24 cellular contexts compared by ENCODE assay signal in genomic region chr9:98977246-98977681, GRCh38. TPM values are rescaled to one million over a fixed set of nuclear protein-coding genes. Genes with fewer than 3 reads are reported as not detected.
DNase-seq lines count a peak whose midpoint lies in the region; FAIRE-seq and TF ChIP-seq lines count a peak whose summit lies in the region.
"Had no signal": no experiment of that assay in that cellular context is flagged by ENCODE, and none has a peak within 500 bp of the region (broad histone marks: within the 10 kb centered on the region; RNA-seq: fewer than 3 reads in every experiment).

No MANE protein-coding gene starts in this region.

- no peak overlapping the region for H3K56ac ChIP-seq in H1 (replicated peaks; ENCODE audit: insufficient read length, low read depth, low read length)

- H3K27ac ChIP-seq in H1 (ENCODE audit: low read depth, low read length): no peak overlapping the region
- H3K27ac ChIP-seq in left ventricle myocardium inferior (replicated peaks): peak overlapping the region; percentile 86
- H3K27ac ChIP-seq in sigmoid colon: peak overlapping the region in 3 of 4 donors; percentile 80 to 91 (median 80)
- H3K27ac ChIP-seq in substantia nigra (ENCODE audit: low read depth, low read length, poor library complexity, severe bottlenecking): no peak overlapping the region
- H3K27ac ChIP-seq: lower lobe of right lung, right lobe of liver had no signal

- no peak overlapping the region for H4K5ac ChIP-seq in H1 (ENCODE audit: insufficient read length, low read depth, low read length)

- H2BK120ac ChIP-seq in H1 (replicated peaks; ENCODE audit: low read depth, low read length): no peak overlapping the region

- POLR2A ChIA-PET in H1 (lab: Charles Lee; ENCODE audit: partially characterized antibody): no interaction called here

- no peak for TF ChIP-seq RAD21 in H1 (IDR thresholded peaks at IDR 0.05 in 1 of 2, conservative IDR thresholded peaks at IDR 0.05 in 1 of 2; ENCODE audit: low read depth in 2 of 2, low read length in 2 of 2)

- no peak overlapping the region for H2BK5ac ChIP-seq in H1 (ENCODE audit: low read depth, low read length)

- TF ChIP-seq POLR2A in H1 (IDR thresholded peaks at IDR 0.05; ENCODE audit: control extremely low read depth in 1 of 2, low read depth in 2 of 2, low read length in 2 of 2) (no peak), sigmoid colon (IDR thresholded peaks at IDR 0.05) (no peak)

- 0 out of 2 replicates have a peak overlapping the region, but pooled peaks have one; percentile 55 for H2BK20ac ChIP-seq in H1 (ENCODE audit: low read length)

- CTCF ChIA-PET in H1 (lab: Charles Lee; ENCODE audit: partially characterized antibody): interaction anchor here (0.9 to 4.3 kb wide), 9 partner anchors 11 to 186 kb away, joined by 3 to 27 read pairs (median 4); no protein-coding TSS in a partner anchor

- FAIRE-seq in H1 (lab: Jason Lieb, UNC): no peak
- FAIRE-seq: GM12878, keratinocyte had no signal

- no peak overlapping the region for H3K4me2 ChIP-seq in H1 (ENCODE audit: insufficient read depth in 1 of 2, low read depth in 2 of 2, low read length in 2 of 2)

- H3K36me3 ChIP-seq in H1 (ENCODE audit: control insufficient read depth in 2 of 4, insufficient read depth in 4 of 4, low read length in 3 of 4) (no peaks in the 10 kb centered on the region), left ventricle myocardium inferior (no peaks in the 10 kb centered on the region), sigmoid colon (no peaks in the 10 kb centered on the region)
- H3K36me3 ChIP-seq: lower lobe of right lung, right lobe of liver had no signal

- H2BK15ac ChIP-seq in H1 (ENCODE audit: low read length): peak overlapping the region; percentile 76; the same call in 1 of the 2 replicates

- H3K79me2 ChIP-seq in H1 (ENCODE audit: control insufficient read depth in 1 of 2, insufficient read depth in 2 of 2, low read length in 2 of 2): no peaks in the 10 kb centered on the region
- H3K79me2 ChIP-seq: parathyroid adenoma had no signal

- H3K4ac ChIP-seq in H1 (replicated peaks; ENCODE audit: insufficient read length, low read depth, low read length): no peak overlapping the region

- H3K4me3 ChIP-seq in H1 (ENCODE audit: extremely low read depth in 1 of 4, insufficient read depth in 2 of 4, low read depth in 3 of 4, low read length in 4 of 4) (no peak overlapping the region), left ventricle myocardium inferior (no peak overlapping the region), sigmoid colon (no peak overlapping the region)
- H3K4me3 ChIP-seq: GM12878, lower lobe of right lung, right lobe of liver had no signal

- no peaks in the 10 kb centered on the region for H3K79me1 ChIP-seq in H1 (ENCODE audit: low read depth, low read length)

- DNase-seq in H1 (ENCODE audit: low read depth in 1 of 2, low spot score in 2 of 2): no peak
- DNase-seq in left ventricle myocardium inferior: peak; percentile 76
- DNase-seq in sigmoid colon: peak; percentile 63
- no peak for DNase-seq in stimulated activated CD8-positive, alpha-beta memory T cell treated with anti-CD3 and anti-CD28 coated beads, Interleukin-4, amount 100 ng/mL, for 48 hours
- no peak for DNase-seq in substantia nigra (lab: John Stamatoyannopoulos, UW)
- DNase-seq in NCI-H2171 treated with DMSO at 0.1 percent for 48 hours (lab: John Stamatoyannopoulos, UW): no peak
- DNase-seq in NCI-H82 (lab: John Stamatoyannopoulos, UW): no peak
- DNase-seq: activated effector memory CD4-positive, alpha-beta T cell treated with Interleukin-2 at 50 U/mL for 16 hours; activated naive CD8-positive, alpha-beta T cell treated with anti-CD3 and anti-CD28 coated beads for 36 hours; aorta; caudate nucleus; CD4-positive, CD25-positive, alpha-beta regulatory T cell; endodermal cell; HFFc6; lower lobe of right lung; NCI-H1048; NCI-H1694 treated with DMSO at 0.1 percent for 48 hours; NCI-H524; right lobe of liver; stimulated activated CD4-positive, alpha-beta T cell treated with anti-CD3 and anti-CD28 coated beads, Interleukin-15, amount 100 ng/mL, for 24 hours had no signal

- no peaks in the 10 kb centered on the region for H4K20me1 ChIP-seq in H1 (replicated peaks in 1 of 2; ENCODE audit: control insufficient read depth in 1 of 2, insufficient read depth in 2 of 2, low read length in 2 of 2)

- H3K9ac ChIP-seq in H1 (replicated peaks in 1 of 4; ENCODE audit: extremely low read depth in 1 of 4, low read depth in 3 of 4, low read length in 3 of 4): no peak overlapping the region
- H3K9ac ChIP-seq: parathyroid adenoma had no signal

- no peak for TF ChIP-seq EP300 in H1 (IDR thresholded peaks at IDR 0.05; ENCODE audit: borderline replicate concordance in 1 of 2, low read depth in 2 of 2, low read length in 2 of 2)
- TF ChIP-seq EP300 in sigmoid colon (IDR thresholded peaks at IDR 0.05): no peak

- peak overlapping the region; percentile 64; the same call in 1 of the 2 replicates for H2BK12ac ChIP-seq in H1 (ENCODE audit: low read depth, low read length)

- intact Hi-C loops in left ventricle myocardium inferior (cut with micrococcal nuclease) (loop anchor here (10.0 kb wide), 1 partner anchor 112 kb away; no protein-coding TSS in a partner anchor), sigmoid colon (cut with DNase I) (loop anchor here (10.0 kb wide), 2 partner anchors 172 to 838 kb away; partner anchors contain the start of gene GALNT12)

- H3K14ac ChIP-seq in H1 (ENCODE audit: insufficient read length): no peak overlapping the region

- TF ChIP-seq CTCF in H1 (IDR thresholded peaks at IDR 0.05; ENCODE audit: control extremely low read depth in 1 of 3, insufficient read depth in 1 of 3, low read depth in 1 of 3, low read length in 3 of 3): no peak
- TF ChIP-seq CTCF in left ventricle myocardium inferior (IDR thresholded peaks at IDR 0.05; ENCODE audit: borderline replicate concordance): peak; percentile 8
- TF ChIP-seq CTCF in sigmoid colon (IDR thresholded peaks at IDR 0.05): no peak

- H2AFZ ChIP-seq in H1 (ENCODE audit: low read length): no peak overlapping the region
- H2AFZ ChIP-seq: parathyroid adenoma had no signal

- H3K4me1 ChIP-seq in H1 (replicated peaks in 1 of 4; ENCODE audit: control insufficient read depth in 3 of 4, insufficient read depth in 4 of 4, low read length in 3 of 4) (peaks cover 0 to 10% (median 6%) of the 10 kb centered on the region in 4 experiments; a peak in 6 of 7 replicates), left ventricle myocardium inferior (peaks cover 81% of the 10 kb centered on the region), sigmoid colon (peaks cover 0 to 67% (median 58%) of the 10 kb centered on the region in 4 donors)
- H3K4me1 ChIP-seq: right lobe of liver had no signal

- 95% methylated on average over 9 of the region's 9 CpGs; no CpG with 5 or more reads in 1 of the 2 experiments for WGBS in H1 (ENCODE audit: extremely low coverage in 1 of 2, insufficient coverage in 1 of 2, insufficient read length in 1 of 2, insufficient replicate concordance in 2 of 2, low coverage in 1 of 2, low lambda C conversion rate in 2 of 2, missing lambda C conversion rate in 1 of 2), 2 experiments
- 86 to 87% methylated on average over 9 of the region's 9 CpGs for WGBS in sigmoid colon, 2 donors

- no peak overlapping the region for H4K91ac ChIP-seq in H1 (replicated peaks; ENCODE audit: insufficient read length, low read length)

- no peaks in the 10 kb centered on the region for H3K23me2 ChIP-seq in H1 (ENCODE audit: low read depth, low read length)

- peaks cover 7 to 44% (median 28%) of the 10 kb centered on the region in 4 experiments for H3K27me3 ChIP-seq in H1 (replicated peaks in 1 of 4; ENCODE audit: control insufficient read depth in 3 of 4, extremely low read depth in 1 of 4, insufficient read depth in 3 of 4, low read length in 3 of 4)
- no peaks in the 10 kb centered on the region for H3K27me3 ChIP-seq in left ventricle myocardium inferior (ENCODE audit: low read depth)
- no peaks in the 10 kb centered on the region for H3K27me3 ChIP-seq in sigmoid colon
- H3K27me3 ChIP-seq: right lobe of liver had no signal

- H3K23ac ChIP-seq in H1 (ENCODE audit: insufficient read length): no peak overlapping the region

- H3K9me3 ChIP-seq in H1 (ENCODE audit: insufficient read depth in 2 of 2, low read depth in 1 of 2, low read length in 1 of 2) (no peaks in the 10 kb centered on the region), left ventricle myocardium inferior (replicated peaks) (no peaks in the 10 kb centered on the region), sigmoid colon (no peaks in the 10 kb centered on the region)
- H3K9me3 ChIP-seq: lower lobe of right lung, right lobe of liver had no signal

- no peak overlapping the region for H4K8ac ChIP-seq in H1 (ENCODE audit: extremely low read depth, insufficient read depth, low read length)

- no peak overlapping the region for H3K18ac ChIP-seq in H1 (ENCODE audit: extremely low read depth, low read length)

- no peak overlapping the region for H2AK5ac ChIP-seq in H1 (ENCODE audit: low read depth, low read length)

TF ChIP-seq in H1, 55 proteins besides CTCF, POLR2A, EP300 and RAD21:
- no peak for TF ChIP-seq SIN3A (conservative IDR thresholded peaks at IDR 0.05 in 1 of 2, IDR thresholded peaks at IDR 0.05 in 1 of 2; ENCODE audit: low read depth in 1 of 2, low read length in 2 of 2)
- no peak for TF ChIP-seq SIRT6 (IDR thresholded peaks at IDR 0.05; ENCODE audit: low read length)
- TF ChIP-seq GABPA (IDR thresholded peaks at IDR 0.05; ENCODE audit: borderline replicate concordance, insufficient read depth, low read length): no peak
- no peak for TF ChIP-seq ASH2L (IDR thresholded peaks at IDR 0.05; ENCODE audit: low read length)
- no peak for TF ChIP-seq TCF12 (IDR thresholded peaks at IDR 0.05; ENCODE audit: low read depth, low read length)
- no peak for TF ChIP-seq CREB1 (IDR thresholded peaks at IDR 0.05)
- TF ChIP-seq TAF7 (optimal IDR thresholded peaks at IDR 0.05; ENCODE audit: borderline replicate concordance, low read depth, low read length): no peak
- no peak for TF ChIP-seq PHF8 (conservative IDR thresholded peaks at IDR 0.05; ENCODE audit: low read depth, low read length)
- no peak for TF ChIP-seq CHD2 (IDR thresholded peaks at IDR 0.05; ENCODE audit: low read length)

RNA-seq across cellular contexts. Expression of gene COL15A1, which starts 33.6 kb away (rescaled TPM):
- 0.08 and 0.15 TPM in 2 replicates for total RNA-seq in H1 (2021; fragmentation: NEBNext Ultra II Directional; extraction: Animal tissue kit (Norgen Biotek cat#: 25700))
- 0.12 and 0.19 TPM in 2 replicates for polyA plus RNA-seq in H1 (2011; rRNA removed)
- polyA plus RNA-seq in H1 (2011; cell fraction: cytosol; rRNA removed): 0.13 TPM
- 1.2 TPM for polyA plus RNA-seq in H1 (2011; cell fraction: nucleus; rRNA removed)
- polyA plus RNA-seq in H1 (2012, experiment 1 of 2): 0.08 to 0.29 TPM (median 0.09 TPM) in 3 of 4 replicates, not detected in the other
- polyA plus RNA-seq in H1 (2012, experiment 2 of 2): 0.07 TPM
- 0.06 TPM for polyA plus RNA-seq in H1 (2013, experiment 1 of 2)
- 0.07 TPM for polyA plus RNA-seq in H1 (2013, experiment 2 of 2)
- 0.24 and 0.41 TPM in 2 replicates for polyA minus RNA-seq in H1 (2011; rRNA and poly(A)+ RNA removed)
- polyA minus RNA-seq in H1 (2011; cell fraction: cytosol; rRNA and poly(A)+ RNA removed): not detected
- polyA minus RNA-seq in H1 (2011; cell fraction: nucleus; rRNA and poly(A)+ RNA removed): 0.30 TPM
- 45.4 TPM for total RNA-seq in left ventricle myocardium inferior
- total RNA-seq in sigmoid colon: 100 to 1,000 TPM in 1 of 4 donors, 10 to 100 TPM in 3; 21.4 to 104 (median 58.0) TPM
- 1 to 10 TPM in 2 of 3 donors, under 1 TPM in 1; under 0.01 to 7.1 (median 1.8) TPM for polyA plus RNA-seq in sigmoid colon
- total RNA-seq: CD4-positive, CD25-positive, alpha-beta regulatory T cell; mononuclear cell had no signal
- polyA plus RNA-seq: keratinocyte had no signal

Comparison
In these comparisons a context has a peak if more than half of its experiments do, and no peak if none do; other contexts are left out.
1. DNase-seq: peak in left ventricle myocardium inferior (single experiment) and sigmoid colon (single experiment); none in H1 (0 of 2), stimulated activated CD8-positive, alpha-beta memory T cell treated with anti-CD3 and anti-CD28 coated beads, Interleukin-4, amount 100 ng/mL, for 48 hours (single experiment), substantia nigra (0 of 49), NCI-H2171 treated with DMSO at 0.1 percent for 48 hours (single experiment) and NCI-H82 (single experiment).
2. H3K27ac ChIP-seq: peak in left ventricle myocardium inferior (single experiment) and sigmoid colon (3 of 4); none in H1 (single experiment) and substantia nigra (single experiment).
3. RNA of gene COL15A1, which starts 33.6 kb away (total RNA-seq): 21.4 to 104 TPM in sigmoid colon and 45.4 TPM in left ventricle myocardium inferior (single experiment); 0.08 to 0.15 TPM in H1; every median in the first group is over 10 times any median in the second.